In genomic region chr6:4102687-4103244, GRCh38 we compare ENCODE assay signal across 1 cellular context.
TF ChIP-seq lines count a peak whose summit lies in the region.

No MANE protein-coding gene starts in this region.

TF ChIP-seq in HepG2, 621 proteins besides CTCF, POLR2A, EP300 and RAD21 (continued from another document and continues in another):
- TF ChIP-seq TFDP1 (CRISPR knock-in tag; IDR thresholded peaks at IDR 0.05; ENCODE audit: borderline replicate concordance) (no peak), SMARCE1 (IDR thresholded peaks at IDR 0.05; ENCODE audit: borderline replicate concordance) (no peak), ZKSCAN8 (CRISPR knock-in tag; IDR thresholded peaks at IDR 0.05; ENCODE audit: borderline replicate concordance) (peak; percentile 80), ELF4 (CRISPR knock-in tag; IDR thresholded peaks at IDR 0.05; ENCODE audit: borderline replicate concordance) (no peak), ZNF629 (CRISPR knock-in tag; conservative IDR thresholded peaks at IDR 0.05) (no peak), NFATC3 (CRISPR knock-in tag; IDR thresholded peaks at IDR 0.05) (peak; percentile 67; the same call in 1 of the 2 replicates), ZNF891 (CRISPR knock-in tag; IDR thresholded peaks at IDR 0.05) (no peak), ARHGAP35 (CRISPR knock-in tag; IDR thresholded peaks at IDR 0.05; ENCODE audit: borderline replicate concordance) (peak; percentile 72; the same call in 1 of the 2 replicates), ZBTB44 (CRISPR knock-in tag; IDR thresholded peaks at IDR 0.05) (no peak), ZNF18 (CRISPR knock-in tag; IDR thresholded peaks at IDR 0.05; ENCODE audit: insufficient replicate concordance) (no peak), ZNF782 (CRISPR knock-in tag; IDR thresholded peaks at IDR 0.05; ENCODE audit: borderline replicate concordance) (peak; percentile 84; the same call in 1 of the 2 replicates), HNRNPLL (IDR thresholded peaks at IDR 0.05; ENCODE audit: low read depth, low read length, poor library complexity, severe bottlenecking) (no peak), POLR2AphosphoS2 (IDR thresholded peaks at IDR 0.05; ENCODE audit: low read depth, low read length) (no peak), ZMAT5 (CRISPR knock-in tag; IDR thresholded peaks at IDR 0.05; ENCODE audit: borderline replicate concordance, low read depth) (no peak), MATR3 (CRISPR knock-in tag; IDR thresholded peaks at IDR 0.05) (no peak), CEBPB (IDR thresholded peaks at IDR 0.05; ENCODE audit: borderline replicate concordance, low read depth, low read length) (peak; percentile 29; the same call in 1 of the 2 replicates), ATF5 (CRISPR knock-in tag; IDR thresholded peaks at IDR 0.05; ENCODE audit: low read depth) (no peak), E2F2 (CRISPR knock-in tag; IDR thresholded peaks at IDR 0.05; ENCODE audit: borderline replicate concordance) (no peak), ARNTL (CRISPR knock-in tag; IDR thresholded peaks at IDR 0.05) (peak; percentile 99), ATF3 (CRISPR knock-in tag; IDR thresholded peaks at IDR 0.05) (peak; percentile 44; the same call in 1 of the 2 replicates), AKNA (CRISPR knock-in tag; IDR thresholded peaks at IDR 0.05; ENCODE audit: borderline replicate concordance) (no peak), NCOA2 (CRISPR knock-in tag; IDR thresholded peaks at IDR 0.05) (peak; percentile 96), ZNF850 (CRISPR knock-in tag; conservative IDR thresholded peaks at IDR 0.05) (no peak), HNF4G (IDR thresholded peaks at IDR 0.05; ENCODE audit: borderline replicate concordance, low read depth, low read length) (peak; percentile 61; the same call in 1 of the 2 replicates), HNF4G (CRISPR knock-in tag; IDR thresholded peaks at IDR 0.05; ENCODE audit: borderline replicate concordance, low read depth) (peak; percentile 61; the same call in 1 of the 2 replicates), ZNF225 (CRISPR knock-in tag; IDR thresholded peaks at IDR 0.05) (no peak), ZBTB33 (CRISPR knock-in tag; IDR thresholded peaks at IDR 0.05) (peak; percentile 79), KDM2A (CRISPR knock-in tag; IDR thresholded peaks at IDR 0.05; ENCODE audit: borderline replicate concordance, low read depth) (peak; percentile 79), NFYB (CRISPR knock-in tag; IDR thresholded peaks at IDR 0.05) (0 out of 2 replicates have a peak, but pooled peaks have one; percentile 33), TMF1 (CRISPR knock-in tag; IDR thresholded peaks at IDR 0.05; ENCODE audit: low read depth) (no peak; the same call in 1 of the 2 replicates), SOX13 (IDR thresholded peaks at IDR 0.05) (peak; percentile 90), SOX13 (CRISPR knock-in tag; conservative IDR thresholded peaks at IDR 0.05 in 1 of 2, IDR thresholded peaks at IDR 0.05 in 1 of 2) (peak in 1 of 2 experiments; percentile 95; a peak in 2 of 4 replicates), ZKSCAN1 (IDR thresholded peaks at IDR 0.05; ENCODE audit: low read length) (no peak), SRSF1 (optimal IDR thresholded peaks at IDR 0.05; ENCODE audit: low read depth, low read length) (no peak), ZNF790 (CRISPR knock-in tag; IDR thresholded peaks at IDR 0.05; ENCODE audit: borderline replicate concordance) (no peak), MYNN (CRISPR knock-in tag; IDR thresholded peaks at IDR 0.05; ENCODE audit: low read depth) (no peak), CHD2 (IDR thresholded peaks at IDR 0.05; ENCODE audit: low read depth, low read length) (no peak), AHR (CRISPR knock-in tag; IDR thresholded peaks at IDR 0.05) (peak; percentile 89; the same call in 1 of the 2 replicates), SIX4 (CRISPR knock-in tag; IDR thresholded peaks at IDR 0.05) (peak; percentile 65; the same call in 1 of the 2 replicates), ZFP36L2 (CRISPR knock-in tag; IDR thresholded peaks at IDR 0.05) (no peak), KDM5B (CRISPR knock-in tag; IDR thresholded peaks at IDR 0.05; ENCODE audit: borderline replicate concordance) (no peak), ZNF75D (CRISPR knock-in tag; IDR thresholded peaks at IDR 0.05; ENCODE audit: borderline replicate concordance) (no peak), ZSCAN12 (CRISPR knock-in tag; IDR thresholded peaks at IDR 0.05) (no peak), ZBTB39 (CRISPR knock-in tag; IDR thresholded peaks at IDR 0.05) (peak; percentile 97), ZFP36 (IDR thresholded peaks at IDR 0.05; ENCODE audit: borderline replicate concordance, low read depth, low read length, partially characterized antibody) (no peak), ARID2 (CRISPR knock-in tag; IDR thresholded peaks at IDR 0.05; ENCODE audit: borderline replicate concordance) (no peak), ZNF530 (CRISPR knock-in tag; IDR thresholded peaks at IDR 0.05; ENCODE audit: low read depth) (no peak), ETS1 (CRISPR knock-in tag; IDR thresholded peaks at IDR 0.05) (no peak), ZBTB42 (CRISPR knock-in tag; IDR thresholded peaks at IDR 0.05) (no peak), ZNF3 (CRISPR knock-in tag; IDR thresholded peaks at IDR 0.05) (no peak)
